15 cellular contexts compared by ENCODE assay signal in the genomic region with DNA sequence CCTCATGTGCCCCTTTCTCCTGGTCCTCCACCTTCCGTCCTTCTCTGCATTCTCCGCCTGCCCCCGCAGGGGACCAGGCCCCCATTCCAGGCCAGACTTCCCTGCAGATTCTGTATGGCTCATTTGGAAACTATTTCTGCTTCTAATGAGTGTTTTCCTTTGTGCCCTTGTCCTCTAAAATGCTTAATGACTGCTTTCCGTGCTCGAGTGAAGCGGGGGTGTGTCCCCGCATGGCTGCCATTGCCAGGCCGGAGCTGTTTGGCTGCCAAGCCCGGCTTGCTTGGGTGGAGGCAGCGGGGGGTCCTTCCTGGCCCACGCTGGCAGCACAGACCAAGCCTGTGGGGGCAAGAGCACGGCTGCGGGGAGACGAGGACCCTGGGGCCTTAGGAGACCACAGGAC.
A peak's percentile ranks its signal among the peaks of the same experiment; 100 is the strongest.
DNase-seq lines count a peak whose midpoint lies in the region; ATAC-seq and TF ChIP-seq lines count a peak whose summit lies in the region.
"Had no signal": no experiment of that assay in that cellular context is flagged by ENCODE, and none has a peak within 500 bp of the region (broad histone marks: within the 10 kb centered on the region; RNA-seq: fewer than 3 reads in every experiment).

No MANE protein-coding gene starts in this region.

- peak; percentile 57 for DNase-seq in NCI-H1092 (lab: John Stamatoyannopoulos, UW)
- no peak for DNase-seq in mammary epithelial cell
- peak; percentile 10 for DNase-seq in mesendoderm
- DNase-seq in NCI-H2029 (lab: John Stamatoyannopoulos, UW) = no peak
- no peak for DNase-seq in type B pancreatic cell (ENCODE audit: extremely low spot score, unreplicated experiment)
- DNase-seq: activated T-cell treated with anti-CD3 and anti-CD28 coated beads for 4 hours; BE2C; immature natural killer cell; NCI-H2029 treated with DMSO at 0.1 percent for 48 hours; stimulated activated CD4-positive, alpha-beta T cell treated with anti-CD3 and anti-CD28 coated beads, Interleukin-12 subunit alpha, Interleukin-12 subunit beta, amount 100 ng/mL, for 4 hours; stimulated activated naive CD4-positive, alpha-beta T cell treated with Interleukin-2 at 50 U/mL for 16 hours had no signal

- BruUV-seq in mammary epithelial cell (replicated peaks; lab: Mats Ljungman, UMichigan) = no TSS peak

- 32% methylated on average over 6 of the region's 14 CpGs for WGBS in mammary epithelial cell (ENCODE audit: low coverage, missing lambda C conversion rate)
- WGBS in mesendoderm (ENCODE audit: extremely low coverage, insufficient coverage, low lambda C conversion rate) = no CpG with 5 or more reads among the region's 14 CpGs

- no peak overlapping the region for H3K27ac Mint-ChIP-seq in type B pancreatic cell
- H3K27ac Mint-ChIP-seq: dendritic cell treated with granulocyte-macrophage colony-stimulating factor and Interleukin-4, amounts not matched to agents 40 ng/mL and 50 ng/mL, for 4 days; immature natural killer cell had no signal

- no peak overlapping the region for H3K4me3 ChIP-seq in ACC112 (ENCODE audit: low read depth, low read length)
- H3K4me3 ChIP-seq in mammary epithelial cell (replicated peaks in 1 of 3; ENCODE audit: insufficient read depth in 1 of 3, low read depth in 2 of 3, low read length in 3 of 3) = no peak overlapping the region
- no peak overlapping the region for H3K4me3 ChIP-seq in mesendoderm (ENCODE audit: low read length)

- H3K9ac ChIP-seq in mammary epithelial cell (ENCODE audit: insufficient read depth, low read length) = no peak overlapping the region
- no peak overlapping the region for H3K9ac ChIP-seq in mesendoderm (ENCODE audit: low read length)

- no peaks in the 10 kb centered on the region for H3K27me3 ChIP-seq in ACC112 (ENCODE audit: insufficient read depth, low read length)
- H3K27me3 ChIP-seq in mammary epithelial cell (ENCODE audit: insufficient read depth, low read length) = no peaks in the 10 kb centered on the region
- H3K27me3 ChIP-seq in mesendoderm (ENCODE audit: insufficient read depth, low read length, poor library complexity) = no peaks in the 10 kb centered on the region
- H3K27me3 ChIP-seq: BE2C had no signal

- TF ChIP-seq CTCF in mammary epithelial cell (conservative IDR thresholded peaks at IDR 0.05 in 1 of 2, IDR thresholded peaks at IDR 0.05 in 1 of 2; ENCODE audit: extremely low read depth in 1 of 2, insufficient read depth in 1 of 2, low read depth in 1 of 2, low read length in 2 of 2) = no peak
- TF ChIP-seq CTCF in type B pancreatic cell (conservative IDR thresholded peaks at IDR 0.05) = no peak

- peak overlapping the region; percentile 55 for H3K4me2 ChIP-seq in mammary epithelial cell (ENCODE audit: insufficient read depth, low read depth, low read length)
- no peak overlapping the region for H3K4me2 ChIP-seq in mesendoderm (ENCODE audit: low read length)

- H3K27ac ChIP-seq in ACC112 (ENCODE audit: low read depth, low read length) = peak overlapping the region; percentile 83; the same call in 1 of the 2 replicates
- H3K27ac ChIP-seq in mammary epithelial cell (ENCODE audit: insufficient read depth, low read depth, low read length) = peak overlapping the region; percentile 70
- H3K27ac ChIP-seq in mesendoderm (ENCODE audit: low read depth, low read length) = no peak overlapping the region

- no peak overlapping the region for H3K4ac ChIP-seq in mesendoderm (ENCODE audit: low read depth, low read length)

- H3K79me2 ChIP-seq in ACC112 (ENCODE audit: control insufficient read depth, insufficient read depth, low read length, unreplicated experiment) (no peaks in the 10 kb centered on the region), mammary epithelial cell (ENCODE audit: insufficient read depth, low read length) (no peaks in the 10 kb centered on the region), mesendoderm (ENCODE audit: control insufficient read depth, insufficient read depth, low read length) (no peaks in the 10 kb centered on the region)

- no peak overlapping the region for H3K23ac ChIP-seq in mesendoderm (ENCODE audit: low read length)

- no peak overlapping the region for H2AFZ ChIP-seq in ACC112 (ENCODE audit: low read length, unreplicated experiment)
- peak overlapping the region; percentile 55 for H2AFZ ChIP-seq in mammary epithelial cell (ENCODE audit: low read depth, low read length)

- H2AK5ac ChIP-seq in mesendoderm (ENCODE audit: low read length) = no peak overlapping the region

- no peak overlapping the region for H3K18ac ChIP-seq in mesendoderm (ENCODE audit: low read length)

- intact Hi-C loops in mammary epithelial cell (cut with micrococcal nuclease) = loop anchor here (2.0 to 10.0 kb wide), 3 partner anchors 55 to 207 kb away; no protein-coding TSS in a partner anchor

- H2BK120ac ChIP-seq in mesendoderm (ENCODE audit: low read depth, low read length) = no peak overlapping the region

- dilution Hi-C loops in mammary epithelial cell (cut with HindIII; ENCODE audit: low sequenced_read_pairs) = no loop called here

- H2BK15ac ChIP-seq in mesendoderm (replicated peaks; ENCODE audit: low read depth) = no peak overlapping the region

- in situ Hi-C loops in mammary epithelial cell (cut with MboI; ENCODE audit: low sequenced_read_pairs in 2 of 2) = no loop called here

- no peaks in the 10 kb centered on the region for H3K27me3 Mint-ChIP-seq in type B pancreatic cell
- H3K27me3 Mint-ChIP-seq: dendritic cell treated with granulocyte-macrophage colony-stimulating factor and Interleukin-4, amounts not matched to agents 40 ng/mL and 50 ng/mL, for 4 days had no signal

- H3K4me1 ChIP-seq in ACC112 (ENCODE audit: control insufficient read depth, insufficient read depth, low read length, unreplicated experiment) (peaks cover 35% of the 10 kb centered on the region), mammary epithelial cell (ENCODE audit: insufficient read depth, low read length) (peaks cover 38% of the 10 kb centered on the region), mesendoderm (ENCODE audit: control insufficient read depth, low read depth, low read length) (no peaks in the 10 kb centered on the region)

- H4K8ac ChIP-seq in mesendoderm (ENCODE audit: low read depth, low read length) = no peak overlapping the region

- H3K4me3 Mint-ChIP-seq in type B pancreatic cell = no peak overlapping the region
- H3K4me3 Mint-ChIP-seq: dendritic cell treated with granulocyte-macrophage colony-stimulating factor and Interleukin-4, amounts not matched to agents 40 ng/mL and 50 ng/mL, for 4 days; immature natural killer cell had no signal

- peaks cover 6% of the 10 kb centered on the region for H3K4me1 Mint-ChIP-seq in type B pancreatic cell (ENCODE audit: unreplicated experiment)
- H3K4me1 Mint-ChIP-seq: immature natural killer cell had no signal

- ATAC-seq in HG03025 (IDR thresholded peaks at IDR 0.05; ENCODE audit: low FRiP score, unreplicated experiment) (no peak), HG03460 (IDR thresholded peaks at IDR 0.05; ENCODE audit: unreplicated experiment) (no peak)

- H3K56ac ChIP-seq in mesendoderm (ENCODE audit: low read length) = no peak overlapping the region

- H3K9me3 Mint-ChIP-seq in type B pancreatic cell = no peaks in the 10 kb centered on the region
- H3K9me3 Mint-ChIP-seq: dendritic cell treated with granulocyte-macrophage colony-stimulating factor and Interleukin-4, amounts not matched to agents 40 ng/mL and 50 ng/mL, for 4 days; immature natural killer cell had no signal

- H4K20me1 ChIP-seq in mammary epithelial cell (ENCODE audit: insufficient read depth, low read length) = no peaks in the 10 kb centered on the region

- no peaks in the 10 kb centered on the region for H3K79me1 ChIP-seq in mesendoderm (ENCODE audit: low read length)

- no peak overlapping the region for H2BK5ac ChIP-seq in mesendoderm (ENCODE audit: low read length)

- H3K9me3 ChIP-seq in mammary epithelial cell (replicated peaks; ENCODE audit: insufficient read depth, low read length) = no peaks in the 10 kb centered on the region
- H3K9me3 ChIP-seq: BE2C had no signal

- H3K36me3 Mint-ChIP-seq in type B pancreatic cell = no peaks in the 10 kb centered on the region
- H3K36me3 Mint-ChIP-seq: immature natural killer cell had no signal

- H4K5ac ChIP-seq in mesendoderm (ENCODE audit: low read length) = no peak overlapping the region

- no peaks in the 10 kb centered on the region for H3K36me3 ChIP-seq in ACC112 (ENCODE audit: insufficient read depth, low read length)
- no peaks in the 10 kb centered on the region for H3K36me3 ChIP-seq in mammary epithelial cell (ENCODE audit: insufficient read depth, low read length)
- H3K36me3 ChIP-seq in mesendoderm (ENCODE audit: control insufficient read depth, insufficient read depth, low read length) = no peaks in the 10 kb centered on the region
- H3K36me3 ChIP-seq: BE2C had no signal

- CTCF ChIA-PET in mammary epithelial cell (lab: Charles Lee; ENCODE audit: low non-redundant PET) = no interaction called here

Comparison
In these comparisons a context has a peak if more than half of its experiments do, and no peak if none do; other contexts are left out.
1. DNase-seq: peak in NCI-H1092 (single experiment) and mesendoderm (single experiment); none in mammary epithelial cell (single experiment), NCI-H2029 (single experiment) and type B pancreatic cell (single experiment).